28 cellular contexts compared by ENCODE assay signal in genomic region chr17:28993645-28994426, GRCh38. TPM values are rescaled to one million over a fixed set of nuclear protein-coding genes. Genes with fewer than 3 reads are reported as not detected.
"Had no signal": no experiment of that assay in that cellular context is flagged by ENCODE, and none has a peak within 500 bp of the region (broad histone marks: within the 10 kb centered on the region; RNA-seq: fewer than 3 reads in every experiment).

No MANE protein-coding gene starts in this region.

- H3K4me1 ChIP-seq: esophagus squamous epithelium, tibial nerve, upper lobe of left lung had no signal

- H3K27ac ChIP-seq: esophagus squamous epithelium, parathyroid adenoma, skin epidermis, thoracic aorta, tibial nerve, upper lobe of left lung had no signal

- DNase-seq: effector memory CD4-positive, alpha-beta T cell; erythroblast; esophagus squamous epithelium; foreskin melanocyte; hypothalamus; immature natural killer cell; islet precursor cell; left colon; left ventricle myocardium superior; naive B cell; right cardiac atrium; stimulated activated CD4-positive, alpha-beta T cell treated with anti-CD3 and anti-CD28 coated beads, Interleukin-15, amount 100 ng/mL, for 24 hours; stimulated activated CD4-positive, alpha-beta T cell treated with anti-CD3 and anti-CD28 coated beads, Interleukin-2, amount 100 ng/mL, for 48 hours; stimulated activated naive B cell treated with anti-CD40 and anti-IgM and Interleukin-4, amounts not matched to agents 10 μg/mL and 1 μg/mL and 100 μg/mL, for 72 hours; upper lobe of left lung had no signal

- H3K27me3 ChIP-seq: upper lobe of left lung had no signal

- H3K36me3 ChIP-seq: esophagus squamous epithelium, thoracic aorta, tibial nerve, upper lobe of left lung had no signal

- H3K79me2 ChIP-seq: parathyroid adenoma had no signal

- ATAC-seq: left colon; left ventricle myocardium superior; mucosa of descending colon; right cardiac atrium; stimulated activated naive B cell treated with anti-CD40 and anti-IgM and Interleukin-4, amounts not matched to agents 10 μg/mL and 1 μg/mL and 100 μg/mL, for 72 hours had no signal

- H3K9ac ChIP-seq: parathyroid adenoma had no signal

- H3K9me3 ChIP-seq: esophagus squamous epithelium, mucosa of descending colon, thoracic aorta, tibial nerve, upper lobe of left lung had no signal

- H3K4me3 ChIP-seq: esophagus squamous epithelium, lung, mucosa of descending colon, skin epidermis, thoracic aorta, tibial nerve, upper lobe of left lung had no signal

- FAIRE-seq: colon, endometrium, urothelium cell line had no signal

RNA-seq across cellular contexts. Expression of gene SEZ6, which starts 12.0 kb away (rescaled TPM):
- total RNA-seq: esophagus squamous epithelium; left ventricle myocardium superior; mesothelial cell of epicardium; natural killer cell treated with Interleukin-12 subunit alpha and Interleukin-12 subunit beta and Interleukin-15 and Interleukin-18, amount 100 ng/mL, for 72 hours; osteoblast; renal cortical epithelial cell; right cardiac atrium; thoracic aorta; tibial nerve had no signal
- polyA plus RNA-seq: right cardiac atrium had no signal
